In the genomic region with DNA sequence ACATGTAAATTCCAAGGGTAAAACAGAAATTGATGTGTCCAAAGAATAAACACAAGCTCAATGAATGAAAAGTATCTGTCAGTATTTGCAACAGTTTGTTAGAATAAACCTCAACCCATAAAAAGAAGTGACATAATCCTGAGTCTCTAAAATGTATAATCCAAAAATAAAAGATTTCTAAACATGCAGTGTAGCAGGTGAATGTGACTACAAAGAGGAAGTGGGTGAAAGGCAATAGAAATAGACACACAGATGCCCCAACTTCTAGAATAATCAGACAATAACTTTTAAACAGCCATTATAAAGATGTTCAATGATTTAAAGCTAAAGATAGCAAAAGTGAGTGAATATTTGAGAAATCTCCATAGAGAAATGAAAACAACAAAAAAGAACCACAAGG, we compare ENCODE assay signal across 17 cellular contexts.
"Had no signal": no experiment of that assay in that cellular context is flagged by ENCODE, and none has a peak within 500 bp of the region (broad histone marks: within the 10 kb centered on the region; RNA-seq: fewer than 3 reads in every experiment).

No MANE protein-coding gene starts in this region.

- H3K4me1 ChIP-seq: stomach, vagina had no signal

- H3K27me3 ChIP-seq: brain microvascular endothelial cell, hepatocyte, stomach, tibial artery, vagina had no signal

- H3K79me2 ChIP-seq: hepatocyte had no signal

- H3K4me3 ChIP-seq: hepatocyte, stomach, tibial artery, vagina had no signal

- H3K27ac ChIP-seq: brain microvascular endothelial cell, epithelial cell of prostate, hepatocyte, stomach, tibial artery, vagina had no signal

- DNase-seq: activated CD4-positive, alpha-beta memory T cell treated with anti-CD3 and anti-CD28 coated beads for 36 hours; activated CD4-positive, alpha-beta T cell treated with anti-CD3 and anti-CD28 coated beads for 1 hour; activated gamma-delta T cell; activated naive CD8-positive, alpha-beta T cell treated with anti-CD3 and anti-CD28 coated beads for 36 hours; activated T-cell treated with anti-CD3 and anti-CD28 coated beads, Interleukin-2, amount 50 U/mL, for 48 hours; brain microvascular endothelial cell; effector memory CD8-positive, alpha-beta T cell; kidney; left ventricle myocardium superior; mesenchymal stem cell; nephron progenitor cell; stimulated activated CD4-positive, alpha-beta T cell treated with anti-CD3 and anti-CD28 coated beads, Interleukin-4, amount 100 ng/mL, for 24 hours; stomach; tibial artery had no signal

- H3K4me2 ChIP-seq: hepatocyte had no signal

- H3K36me3 ChIP-seq: brain microvascular endothelial cell, stomach, tibial artery, vagina had no signal

- H3K9me3 ChIP-seq: stomach, tibial artery, vagina had no signal

- ATAC-seq: effector memory CD8-positive, alpha-beta T cell; left ventricle myocardium superior had no signal
